Comparison of ENCODE assay signal across 1 cellular context in genomic region chr7:5626456-5626855, GRCh38.
TF ChIP-seq lines count a peak whose summit lies in the region.

No MANE protein-coding gene starts in this region.

TF ChIP-seq in WTC11, 78 proteins besides CTCF, POLR2A, EP300 and RAD21 (continued from another document):
- TF ChIP-seq ZBTB43 (CRISPR knock-in tag; IDR thresholded peaks at IDR 0.05) (no peak), FOXK1 (CRISPR knock-in tag; IDR thresholded peaks at IDR 0.05) (no peak), ZNF281 (CRISPR knock-in tag; IDR thresholded peaks at IDR 0.05) (no peak), FOXJ3 (CRISPR knock-in tag; IDR thresholded peaks at IDR 0.05; ENCODE audit: borderline replicate concordance) (no peak)
